In the genomic region with DNA sequence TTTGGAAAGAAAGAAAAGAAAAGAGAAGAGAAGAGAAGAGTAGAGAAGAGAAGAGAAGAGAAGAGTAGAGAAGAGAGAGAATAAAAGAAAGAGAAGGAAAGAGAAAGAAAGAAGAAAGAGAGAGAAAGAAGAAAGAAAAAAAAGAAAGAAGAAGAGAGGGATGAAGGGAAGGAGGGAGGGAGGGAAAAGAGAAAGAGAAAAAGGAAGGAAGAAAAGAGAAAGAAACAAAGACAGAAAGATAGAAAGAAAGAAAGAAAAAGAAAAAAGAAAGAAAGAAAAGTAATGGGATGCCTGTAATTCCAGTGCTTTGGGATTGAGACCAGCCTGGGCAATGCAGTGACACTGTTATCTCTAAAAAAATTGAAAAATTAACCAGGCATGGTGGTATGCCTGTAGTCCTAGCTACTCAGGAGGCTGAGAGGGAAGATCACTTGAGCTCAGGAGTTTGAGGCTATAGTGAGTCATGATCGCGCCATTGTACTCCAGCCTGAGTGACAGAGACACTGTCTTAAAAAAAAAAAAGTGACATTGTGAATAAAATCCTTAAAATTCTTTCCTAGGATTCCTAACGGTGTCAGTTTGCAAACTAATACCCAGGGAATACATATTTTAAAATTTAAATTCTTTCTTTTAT, we compare ENCODE assay signal across 1 cellular context.
A peak's percentile ranks its signal among the peaks of the same experiment; 100 is the strongest.
TF ChIP-seq lines count a peak whose summit lies in the region.

No MANE protein-coding gene starts in this region.

TF ChIP-seq in WTC11, 78 proteins besides CTCF, POLR2A, EP300 and RAD21 (continued from another document):
- TF ChIP-seq, protein P1, sequence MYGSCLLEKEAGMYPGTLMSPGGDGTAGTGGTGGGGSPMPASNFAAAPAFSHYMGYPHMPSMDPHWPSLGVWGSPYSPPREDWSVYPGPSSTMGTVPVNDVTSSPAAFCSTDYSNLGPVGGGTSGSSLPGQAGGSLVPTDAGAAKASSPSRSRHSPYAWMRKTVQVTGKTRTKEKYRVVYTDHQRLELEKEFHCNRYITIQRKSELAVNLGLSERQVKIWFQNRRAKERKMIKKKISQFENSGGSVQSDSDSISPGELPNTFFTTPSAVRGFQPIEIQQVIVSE (CRISPR knock-in tag; IDR thresholded peaks at IDR 0.05; ENCODE audit: borderline replicate concordance) = no peak
- TF ChIP-seq, protein P2, sequence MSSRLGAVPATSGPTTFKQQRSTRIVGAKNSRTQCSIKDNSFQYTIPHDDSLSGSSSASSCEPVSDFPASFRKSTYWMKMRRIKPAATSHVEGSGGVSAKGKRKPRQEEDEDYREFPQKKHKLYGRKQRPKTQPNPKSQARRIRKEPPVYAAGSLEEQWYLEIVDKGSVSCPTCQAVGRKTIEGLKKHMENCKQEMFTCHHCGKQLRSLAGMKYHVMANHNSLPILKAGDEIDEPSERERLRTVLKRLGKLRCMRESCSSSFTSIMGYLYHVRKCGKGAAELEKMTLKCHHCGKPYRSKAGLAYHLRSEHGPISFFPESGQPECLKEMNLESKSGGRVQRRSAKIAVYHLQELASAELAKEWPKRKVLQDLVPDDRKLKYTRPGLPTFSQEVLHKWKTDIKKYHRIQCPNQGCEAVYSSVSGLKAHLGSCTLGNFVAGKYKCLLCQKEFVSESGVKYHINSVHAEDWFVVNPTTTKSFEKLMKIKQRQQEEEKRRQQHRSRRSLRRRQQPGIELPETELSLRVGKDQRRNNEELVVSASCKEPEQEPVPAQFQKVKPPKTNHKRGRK (CRISPR knock-in tag; IDR thresholded peaks at IDR 0.05; ENCODE audit: borderline replicate concordance) = peak; percentile 93; the same call in 1 of the 2 replicates
- TF ChIP-seq GTF2I (CRISPR knock-in tag; conservative IDR thresholded peaks at IDR 0.05) = no peak
